In the genomic region with DNA sequence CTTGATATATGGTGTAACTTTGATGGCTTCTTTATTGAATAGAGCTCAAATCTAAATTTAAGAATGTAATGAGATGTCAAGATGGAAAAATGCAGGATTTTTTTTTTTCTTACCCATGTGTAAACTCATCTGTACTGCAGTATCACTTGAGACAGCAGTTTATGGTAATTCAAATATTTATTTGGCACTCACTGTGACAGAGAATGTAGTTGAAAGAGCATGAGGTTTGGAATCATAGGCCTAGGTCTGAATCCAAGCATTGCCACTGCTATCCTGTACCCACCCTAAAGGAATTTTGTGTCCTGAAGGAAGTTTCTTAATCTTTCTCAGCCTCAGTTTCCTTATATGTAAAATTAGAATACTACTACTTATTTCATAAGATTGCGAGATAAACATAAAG, we compare ENCODE assay signal across 11 cellular contexts. TPM values are rescaled to one million over a fixed set of nuclear protein-coding genes. Genes with fewer than 3 reads are reported as not detected.
DNase-seq lines count a peak whose midpoint lies in the region; ATAC-seq and TF ChIP-seq lines count a peak whose summit lies in the region.
"Had no signal": no experiment of that assay in that cellular context is flagged by ENCODE, and none has a peak within 500 bp of the region (broad histone marks: within the 10 kb centered on the region; RNA-seq: fewer than 3 reads in every experiment).

No MANE protein-coding gene starts in this region.

- peak overlapping the region; percentile 42 for H3K4me3 Mint-ChIP-seq in CD4-positive, alpha-beta T cell
- peak overlapping the region; percentile 11 for H3K4me3 Mint-ChIP-seq in activated T-helper 1 cell treated with anti-CD3 and anti-CD28 coated beads, Interleukin-12 subunit alpha, Interleukin-12 subunit beta, Interleukin-2, Interleukin-4 antibody, amounts not matched to agents 30 ng/mL and 10 ng/mL and 1 ng/mL, durations not matched to agents 14 hours and 24 hours and 36 hours
- H3K4me3 Mint-ChIP-seq in naive B cell, result peak overlapping the region in 2 of 8 donors; percentile 33 to 73

- H3K9me3 ChIP-seq in CD4-positive, alpha-beta T cell (ENCODE audit: control insufficient read depth, low read length), result no peaks in the 10 kb centered on the region
- H3K9me3 ChIP-seq in A673 (ENCODE audit: low read depth, low read length, poor library complexity, severe bottlenecking), result no peaks in the 10 kb centered on the region

- POLR2A ChIA-PET in CD4-positive, alpha-beta T cell (lab: Charles Lee), result interaction anchor here (0.7 to 6.5 kb wide), 9 partner anchors 8 to 178 kb away, joined by 3 to 194 read pairs (median 4); partner anchors contain the start of genes CCNYL1 and METTL21A
- POLR2A ChIA-PET in A673 (lab: Charles Lee; ENCODE audit: low non-redundant PET), result interaction anchor here (0.6 kb wide), 1 partner anchor 16 kb away, joined by 6 read pairs; no protein-coding TSS in a partner anchor

- H3K9me3 Mint-ChIP-seq in CD4-positive, alpha-beta T cell, result no peaks in the 10 kb centered on the region
- H3K9me3 Mint-ChIP-seq in activated T-helper 1 cell treated with anti-CD3 and anti-CD28 coated beads, Interleukin-12 subunit alpha, Interleukin-12 subunit beta, Interleukin-2, Interleukin-4 antibody, amounts not matched to agents 30 ng/mL and 10 ng/mL and 1 ng/mL, durations not matched to agents 14 hours and 24 hours and 36 hours, result no peaks in the 10 kb centered on the region
- peaks cover 0 to 4% (median 0%) of the 10 kb centered on the region in 7 donors for H3K9me3 Mint-ChIP-seq in naive B cell

- no TSS peak for BruUV-seq in A673 (replicated peaks; lab: Mats Ljungman, UMichigan)

- peak overlapping the region; percentile 11 for H3K27ac ChIP-seq in CD4-positive, alpha-beta T cell (ENCODE audit: low read depth, low read length)
- H3K27ac ChIP-seq in A673 (ENCODE audit: low read depth, low read length, poor library complexity, severe bottlenecking), result no peak overlapping the region

- no peak for DNase-seq in CD4-positive, alpha-beta T cell
- DNase-seq in GM06990 (ENCODE audit: extremely low read depth, insufficient read length), result no peak
- no peak for DNase-seq in activated T-helper 1 cell treated with anti-CD3 and anti-CD28 coated beads, Interleukin-12 subunit alpha, Interleukin-12 subunit beta, Interleukin-2, Interleukin-4 antibody, amounts not matched to agents 30 ng/mL and 10 ng/mL and 1 ng/mL, durations not matched to agents 14 hours and 24 hours and 36 hours (ENCODE audit: low spot score)
- DNase-seq in naive B cell, result no peak
- no peak for DNase-seq in A673 (ENCODE audit: low spot score)
- DNase-seq in activated naive CD4-positive, alpha-beta T cell treated with Interleukin-2 at 50 U/mL for 16 hours, result no peak
- DNase-seq: dorsolateral prefrontal cortex, GDM1, NCI-H2171 had no signal

- no peak for TF ChIP-seq CTCF in CD4-positive, alpha-beta T cell (IDR thresholded peaks at IDR 0.05)
- TF ChIP-seq CTCF in GM06990 (IDR thresholded peaks at IDR 0.05; ENCODE audit: insufficient read depth, low read length, poor library complexity, severe bottlenecking), result no peak
- no peak for TF ChIP-seq CTCF in A673 (conservative IDR thresholded peaks at IDR 0.05; ENCODE audit: low read depth, low read length)

- peak overlapping the region; percentile 97 for H3K27ac Mint-ChIP-seq in CD4-positive, alpha-beta T cell
- peak overlapping the region; percentile 29 for H3K27ac Mint-ChIP-seq in activated T-helper 1 cell treated with anti-CD3 and anti-CD28 coated beads, Interleukin-12 subunit alpha, Interleukin-12 subunit beta, Interleukin-2, Interleukin-4 antibody, amounts not matched to agents 30 ng/mL and 10 ng/mL and 1 ng/mL, durations not matched to agents 14 hours and 24 hours and 36 hours
- peak overlapping the region in 5 of 6 donors; percentile 58 to 100 (median 82) for H3K27ac Mint-ChIP-seq in naive B cell

- H3K36me3 ChIP-seq in GM06990 (ENCODE audit: control insufficient read depth, insufficient read depth, low read length), result no peaks in the 10 kb centered on the region
- H3K36me3 ChIP-seq in A673 (ENCODE audit: insufficient read depth, low read length, poor library complexity, severe bottlenecking), result no peaks in the 10 kb centered on the region

- intact Hi-C loops in CD4-positive, alpha-beta T cell (cut with DNase I, micrococcal nuclease), result loop anchor here (5.0 kb wide), 5 partner anchors 34 to 766 kb away; partner anchors contain the start of genes CCNYL1 (in 2 of the 2), FASTKD2 (in 1 of the 2), IDH1 (in 1 of the 2) and MDH1B (in 1 of the 2)
- intact Hi-C loops in activated T-helper 1 cell treated with anti-CD3 and anti-CD28 coated beads, Interleukin-12 subunit alpha, Interleukin-12 subunit beta, Interleukin-2, Interleukin-4 antibody, amounts not matched to agents 30 ng/mL and 10 ng/mL and 1 ng/mL, durations not matched to agents 14 hours and 24 hours and 36 hours (cut with micrococcal nuclease), result loop anchor here (1.0 to 5.0 kb wide), 2 partner anchors 13 to 34 kb away; no protein-coding TSS in a partner anchor
- intact Hi-C loops in A673 (cut with micrococcal nuclease; ENCODE audit: unreplicated experiment), result no loop called here

- H3K4me1 Mint-ChIP-seq in CD4-positive, alpha-beta T cell (ENCODE audit: low read depth), result peaks cover 63% of the 10 kb centered on the region
- peaks cover 40% of the 10 kb centered on the region for H3K4me1 Mint-ChIP-seq in activated T-helper 1 cell treated with anti-CD3 and anti-CD28 coated beads, Interleukin-12 subunit alpha, Interleukin-12 subunit beta, Interleukin-2, Interleukin-4 antibody, amounts not matched to agents 30 ng/mL and 10 ng/mL and 1 ng/mL, durations not matched to agents 14 hours and 24 hours and 36 hours (ENCODE audit: low read depth)
- H3K4me1 Mint-ChIP-seq in naive B cell, result peaks cover 32 to 69% (median 41%) of the 10 kb centered on the region in 3 donors

- CTCF ChIA-PET in CD4-positive, alpha-beta T cell (lab: Charles Lee), result interaction anchor here (1.3 to 3.1 kb wide), 4 partner anchors 16 to 92 kb away, joined by 3 to 11 read pairs (median 4); partner anchors contain the start of gene METTL21A
- CTCF ChIA-PET in A673 (lab: Charles Lee), result no interaction called here

- peaks cover 47% of the 10 kb centered on the region for H3K36me3 Mint-ChIP-seq in CD4-positive, alpha-beta T cell (ENCODE audit: low read depth)
- peaks cover 23% of the 10 kb centered on the region for H3K36me3 Mint-ChIP-seq in activated T-helper 1 cell treated with anti-CD3 and anti-CD28 coated beads, Interleukin-12 subunit alpha, Interleukin-12 subunit beta, Interleukin-2, Interleukin-4 antibody, amounts not matched to agents 30 ng/mL and 10 ng/mL and 1 ng/mL, durations not matched to agents 14 hours and 24 hours and 36 hours (ENCODE audit: low read depth)
- peaks cover 8 to 9% of the 10 kb centered on the region in 2 donors for H3K36me3 Mint-ChIP-seq in naive B cell

- peaks cover 22% of the 10 kb centered on the region for H3K4me1 ChIP-seq in A673 (ENCODE audit: insufficient read depth, low read length, poor library complexity, severe bottlenecking)

- H3K27me3 Mint-ChIP-seq in CD4-positive, alpha-beta T cell, result no peaks in the 10 kb centered on the region
- no peaks in the 10 kb centered on the region for H3K27me3 Mint-ChIP-seq in activated T-helper 1 cell treated with anti-CD3 and anti-CD28 coated beads, Interleukin-12 subunit alpha, Interleukin-12 subunit beta, Interleukin-2, Interleukin-4 antibody, amounts not matched to agents 30 ng/mL and 10 ng/mL and 1 ng/mL, durations not matched to agents 14 hours and 24 hours and 36 hours (ENCODE audit: insufficient read depth)
- H3K27me3 Mint-ChIP-seq in naive B cell, result no peaks in the 10 kb centered on the region

- ATAC-seq in CD4-positive, alpha-beta T cell (ENCODE audit: poor library complexity), result no peak
- ATAC-seq in naive B cell (ENCODE audit: low read depth in 2 of 2) (no peak), HG03457 (IDR thresholded peaks at IDR 0.05; ENCODE audit: unreplicated experiment) (no peak), GM19455 (IDR thresholded peaks at IDR 0.05; ENCODE audit: unreplicated experiment) (no peak)

- H3K4me3 ChIP-seq in GM06990 (replicated peaks; ENCODE audit: low read depth, low read length) (peak overlapping the region; percentile 14; the same call in 1 of the 2 replicates), A673 (ENCODE audit: low read depth, low read length, poor library complexity, severe bottlenecking) (no peak overlapping the region)

- H3K27me3 ChIP-seq in CD4-positive, alpha-beta T cell (ENCODE audit: control insufficient read depth, insufficient read depth, low read length), result no peaks in the 10 kb centered on the region
- no peaks in the 10 kb centered on the region for H3K27me3 ChIP-seq in GM06990 (replicated peaks; ENCODE audit: control insufficient read depth, insufficient read depth, low read length)
- H3K27me3 ChIP-seq in A673 (replicated peaks; ENCODE audit: insufficient read depth, low read depth, low read length, poor library complexity), result no peaks in the 10 kb centered on the region
- H3K27me3 ChIP-seq: dorsolateral prefrontal cortex had no signal

RNA-seq across cellular contexts. Expression of gene CREB1, which starts 3.8 kb away (rescaled TPM):
- total RNA-seq in CD4-positive, alpha-beta T cell, result 10 to 100 TPM; 62.5 to 67.1 TPM
- total RNA-seq in activated T-helper 1 cell treated with anti-CD3 and anti-CD28 coated beads, Interleukin-12 subunit alpha, Interleukin-12 subunit beta, Interleukin-2, Interleukin-4 antibody, amounts not matched to agents 30 ng/mL and 10 ng/mL and 1 ng/mL, durations not matched to agents 14 hours and 24 hours and 36 hours, result 98.2 and 111 TPM in 2 replicates
- polyA plus RNA-seq in naive B cell (ENCODE audit: low read depth in 6 of 6), result 100 to 1,000 TPM in 3 of 6 donors, 10 to 100 TPM in 3; 66.6 to 123 (median 97.2) TPM
- total RNA-seq in A673 (2021), result 67.7 and 78.5 TPM in 2 replicates

Comparison
In these comparisons a context has a peak if more than half of its experiments do, and no peak if none do; other contexts are left out.
1. H3K27ac Mint-ChIP-seq: peak in every context shown above with its lines; median percentile 97 in CD4-positive, alpha-beta T cell; 82 in naive B cell; 29 in activated T-helper 1 cell treated with anti-CD3 and anti-CD28 coated beads, Interleukin-12 subunit alpha, Interleukin-12 subunit beta, Interleukin-2, Interleukin-4 antibody, amounts not matched to agents 30 ng/mL and 10 ng/mL and 1 ng/mL, durations not matched to agents 14 hours and 24 hours and 36 hours.